Comparison of ENCODE assay signal across 1 cellular context in genomic region chr7:40755438-40755837, GRCh38.
TF ChIP-seq lines count a peak whose summit lies in the region.

No MANE protein-coding gene starts in this region.

TF ChIP-seq in HepG2, 621 proteins besides CTCF, POLR2A, EP300 and RAD21 (continued from another document and continues in another):
- no peak for TF ChIP-seq ZHX2 (IDR thresholded peaks at IDR 0.05; ENCODE audit: low read depth)
- no peak for TF ChIP-seq ZHX2 (CRISPR knock-in tag; IDR thresholded peaks at IDR 0.05; ENCODE audit: borderline replicate concordance)
- no peak for TF ChIP-seq AHR (CRISPR knock-in tag; IDR thresholded peaks at IDR 0.05)
- no peak for TF ChIP-seq ZBTB14 (CRISPR knock-in tag; IDR thresholded peaks at IDR 0.05)
- no peak for TF ChIP-seq ZNF562 (CRISPR knock-in tag; IDR thresholded peaks at IDR 0.05; ENCODE audit: borderline replicate concordance)
- TF ChIP-seq MLX (CRISPR knock-in tag; IDR thresholded peaks at IDR 0.05) = peak; percentile 99
- no peak for TF ChIP-seq SP2 (CRISPR knock-in tag; IDR thresholded peaks at IDR 0.05)
- no peak for TF ChIP-seq HNRNPUL1 (IDR thresholded peaks at IDR 0.05; ENCODE audit: low read depth, low read length)
- no peak for TF ChIP-seq ZNF510 (CRISPR knock-in tag; IDR thresholded peaks at IDR 0.05; ENCODE audit: low read depth)
- 0 out of 2 replicates have a peak, but pooled peaks have one; percentile 38 for TF ChIP-seq TGIF2 (CRISPR knock-in tag; IDR thresholded peaks at IDR 0.05)
- peak; percentile 62; the same call in 1 of the 2 replicates for TF ChIP-seq FOXJ3 (CRISPR knock-in tag; IDR thresholded peaks at IDR 0.05; ENCODE audit: borderline replicate concordance)
- TF ChIP-seq ZNF17 (CRISPR knock-in tag; IDR thresholded peaks at IDR 0.05) = no peak
- no peak for TF ChIP-seq MTF1 (CRISPR knock-in tag; IDR thresholded peaks at IDR 0.05)
- peak; percentile 71 for TF ChIP-seq ZGPAT (CRISPR knock-in tag; IDR thresholded peaks at IDR 0.05)
- no peak for TF ChIP-seq NRL (CRISPR knock-in tag; IDR thresholded peaks at IDR 0.05; ENCODE audit: borderline replicate concordance)
- TF ChIP-seq CREB3 (CRISPR knock-in tag; IDR thresholded peaks at IDR 0.05) = no peak
- no peak for TF ChIP-seq LBX2 (CRISPR knock-in tag; IDR thresholded peaks at IDR 0.05; ENCODE audit: borderline replicate concordance)
- no peak for TF ChIP-seq MTERF4 (CRISPR knock-in tag; IDR thresholded peaks at IDR 0.05)
- TF ChIP-seq CSRNP1 (CRISPR knock-in tag; IDR thresholded peaks at IDR 0.05) = no peak
- TF ChIP-seq ETV5 (CRISPR knock-in tag; IDR thresholded peaks at IDR 0.05; ENCODE audit: borderline replicate concordance) = peak; percentile 75; the same call in 1 of the 2 replicates
- TF ChIP-seq NBN (conservative IDR thresholded peaks at IDR 0.05) = no peak
- TF ChIP-seq YEATS4 (CRISPR knock-in tag; IDR thresholded peaks at IDR 0.05; ENCODE audit: borderline replicate concordance) = no peak; the same call in 1 of the 2 replicates
- TF ChIP-seq ZNF3 (CRISPR knock-in tag; IDR thresholded peaks at IDR 0.05) = no peak
- TF ChIP-seq SUZ12 (IDR thresholded peaks at IDR 0.05; ENCODE audit: low read depth, low read length) = no peak
- no peak for TF ChIP-seq ZNF570 (CRISPR knock-in tag; IDR thresholded peaks at IDR 0.05; ENCODE audit: borderline replicate concordance)
- TF ChIP-seq PLRG1 (conservative IDR thresholded peaks at IDR 0.05) = no peak
- no peak for TF ChIP-seq NAIF1 (CRISPR knock-in tag; IDR thresholded peaks at IDR 0.05; ENCODE audit: borderline replicate concordance)
- TF ChIP-seq MIER2 (CRISPR knock-in tag; IDR thresholded peaks at IDR 0.05) = peak; percentile 64
- TF ChIP-seq ZNF234 (CRISPR knock-in tag; conservative IDR thresholded peaks at IDR 0.05) = no peak
- TF ChIP-seq MIXL1 (CRISPR knock-in tag; IDR thresholded peaks at IDR 0.05) = peak; percentile 87
- no peak for TF ChIP-seq MBNL3 (CRISPR knock-in tag; conservative IDR thresholded peaks at IDR 0.05)
- no peak for TF ChIP-seq SALL2 (CRISPR knock-in tag; IDR thresholded peaks at IDR 0.05)
- TF ChIP-seq KLF11 (CRISPR knock-in tag; IDR thresholded peaks at IDR 0.05) = no peak
- TF ChIP-seq ZNF441 (CRISPR knock-in tag; IDR thresholded peaks at IDR 0.05; ENCODE audit: borderline replicate concordance) = 0 out of 2 replicates have a peak, but pooled peaks have one; percentile 22
- no peak for TF ChIP-seq REXO4 (CRISPR knock-in tag; IDR thresholded peaks at IDR 0.05; ENCODE audit: borderline replicate concordance)
- no peak for TF ChIP-seq HIVEP1 (CRISPR knock-in tag; IDR thresholded peaks at IDR 0.05)
- TF ChIP-seq PLSCR1 (CRISPR knock-in tag; IDR thresholded peaks at IDR 0.05; ENCODE audit: borderline replicate concordance) = no peak
- peak; percentile 92 for TF ChIP-seq TBX3 (IDR thresholded peaks at IDR 0.05; ENCODE audit: borderline replicate concordance)
- no peak for TF ChIP-seq DNMT3B (CRISPR knock-in tag; conservative IDR thresholded peaks at IDR 0.05)
- no peak for TF ChIP-seq YY1 (IDR thresholded peaks at IDR 0.05; ENCODE audit: insufficient read depth, insufficient replicate concordance, low read depth, low read length)
- TF ChIP-seq REPIN1 (CRISPR knock-in tag; IDR thresholded peaks at IDR 0.05; ENCODE audit: borderline replicate concordance, low read depth) = 0 out of 2 replicates have a peak, but pooled peaks have one; percentile 44
- TF ChIP-seq TFDP2 (CRISPR knock-in tag; IDR thresholded peaks at IDR 0.05) = no peak
- TF ChIP-seq ZBTB34 (CRISPR knock-in tag; IDR thresholded peaks at IDR 0.05) = peak; percentile 84; the same call in 1 of the 2 replicates
- TF ChIP-seq SMAD3 (CRISPR knock-in tag; IDR thresholded peaks at IDR 0.05) = no peak
- TF ChIP-seq RNF2 (conservative IDR thresholded peaks at IDR 0.05; ENCODE audit: low read depth) = no peak
- no peak for TF ChIP-seq ZNF280B (CRISPR knock-in tag; IDR thresholded peaks at IDR 0.05; ENCODE audit: borderline replicate concordance)
